8 cellular contexts compared by ENCODE assay signal in the genomic region with DNA sequence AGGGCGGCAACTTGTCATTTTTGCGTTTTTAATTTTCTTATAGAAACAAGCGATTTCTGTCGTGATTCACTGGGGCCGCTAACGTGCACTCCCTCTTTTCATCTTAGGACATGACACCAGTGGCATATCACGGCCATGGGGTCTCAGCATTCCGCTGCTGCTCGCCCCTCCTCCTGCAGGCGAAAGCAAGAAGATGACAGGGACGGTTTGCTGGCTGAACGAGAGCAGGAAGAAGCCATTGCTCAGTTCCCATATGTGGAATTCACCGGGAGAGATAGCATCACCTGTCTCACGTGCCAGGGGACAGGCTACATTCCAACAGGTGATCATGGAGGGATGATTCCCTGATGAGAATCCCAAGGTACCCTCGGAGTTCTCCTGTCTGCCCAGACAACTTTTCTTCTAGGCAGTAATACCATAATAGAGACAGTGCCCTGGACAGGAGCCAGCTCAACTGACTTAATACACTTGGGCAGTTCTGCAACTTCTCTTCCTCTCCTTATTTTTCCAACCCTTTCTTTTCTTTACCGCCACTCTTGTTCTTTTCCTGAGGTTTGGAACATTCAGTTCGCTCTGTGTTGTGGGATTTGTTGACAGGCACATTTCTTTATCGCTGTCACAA. TPM values are rescaled to one million over a fixed set of nuclear protein-coding genes. Genes with fewer than 3 reads are reported as not detected.
A peak's percentile ranks its signal among the peaks of the same experiment; 100 is the strongest.
DNase-seq lines count a peak whose midpoint lies in the region; ATAC-seq and TF ChIP-seq lines count a peak whose summit lies in the region.

No MANE protein-coding gene starts in this region.

- H3K4me3 Mint-ChIP-seq in naive thymus-derived CD8-positive, alpha-beta T cell = peak overlapping the region; percentile 93 to 100 (median 97)

- H3K36me3 ChIP-seq in effector memory CD4-positive, alpha-beta T cell (ENCODE audit: control insufficient read depth, insufficient read depth, low read length) = peaks cover 11% of the 10 kb centered on the region

- POLR2A ChIA-PET in RWPE1 (lab: Yijun Ruan, JAX; ENCODE audit: low non-redundant PET) = interaction anchor here (0.8 kb wide), 1 partner anchor 59 kb away, joined by 3 read pairs; a partner anchor contains a TSS
- POLR2A ChIA-PET in naive thymus-derived CD8-positive, alpha-beta T cell (lab: Charles Lee) = interaction anchor here (0.6 to 1.3 kb wide), 4 partner anchors 81 to 235 kb away, joined by 3 to 4 read pairs (median 3); no protein-coding TSS in a partner anchor

- peaks cover 4 to 37% (median 5%) of the 10 kb centered on the region in 3 donors for H3K36me3 Mint-ChIP-seq in naive thymus-derived CD8-positive, alpha-beta T cell

- TF ChIP-seq CTCF in RWPE1 (conservative IDR thresholded peaks at IDR 0.05; ENCODE audit: low read depth) = no peak

- H3K4me1 Mint-ChIP-seq in naive thymus-derived CD8-positive, alpha-beta T cell = peaks cover 15 to 39% (median 26%) of the 10 kb centered on the region in 4 donors

- peak overlapping the region; percentile 99 for H3K4me3 ChIP-seq in effector memory CD4-positive, alpha-beta T cell (ENCODE audit: insufficient read depth, low read depth, low read length, poor library complexity, severe bottlenecking)

- CTCF ChIA-PET in RWPE1 (lab: Yijun Ruan, JAX) = interaction anchor here (0.7 to 1.6 kb wide), 5 partner anchors 10 to 53 kb away, joined by 3 to 8 read pairs (median 5); no protein-coding TSS in a partner anchor

- no peaks in the 10 kb centered on the region for H3K9me3 ChIP-seq in effector memory CD4-positive, alpha-beta T cell (ENCODE audit: control insufficient read depth, low read length)

- peaks cover 3% of the 10 kb centered on the region for H3K4me1 ChIP-seq in effector memory CD4-positive, alpha-beta T cell (ENCODE audit: control insufficient read depth, insufficient read depth, low read length, poor library complexity, severe bottlenecking)

- DNase-seq in stimulated activated CD4-positive, alpha-beta T cell treated with anti-CD3 and anti-CD28 coated beads, Interleukin-12 subunit alpha, Interleukin-12 subunit beta, amount 100 ng/mL, for 4 hours = peak; percentile 7
- DNase-seq in stimulated activated CD4-positive, alpha-beta T cell treated with anti-CD3 and anti-CD28 coated beads, Interleukin-4, amount 100 ng/mL, for 4 hours = no peak
- DNase-seq in RWPE1 (ENCODE audit: low spot score) (no peak), SKM-1 (lab: John Stamatoyannopoulos, UW; ENCODE audit: unreplicated experiment) (no peak), HuH-7.5 (ENCODE audit: low spot score) (no peak)
- DNase-seq in effector memory CD4-positive, alpha-beta T cell = peak in 1 of 3 donors; percentile 5
- peak in 1 of 10 donors; percentile 21 for DNase-seq in naive thymus-derived CD8-positive, alpha-beta T cell

- peaks cover 3 to 17% (median 8%) of the 10 kb centered on the region in 5 donors for H3K27me3 Mint-ChIP-seq in naive thymus-derived CD8-positive, alpha-beta T cell

- H3K27ac Mint-ChIP-seq in naive thymus-derived CD8-positive, alpha-beta T cell = peak overlapping the region in 8 of 10 donors; percentile 52 to 97 (median 92)

- ATAC-seq in naive thymus-derived CD8-positive, alpha-beta T cell = peak in 1 of 2 donors; percentile 8
- no peak for ATAC-seq in GM21529 (IDR thresholded peaks at IDR 0.05; ENCODE audit: unreplicated experiment)

- H3K27me3 ChIP-seq in effector memory CD4-positive, alpha-beta T cell (replicated peaks; ENCODE audit: control insufficient read depth, insufficient read depth, low read length, poor library complexity, severe bottlenecking) = no peaks in the 10 kb centered on the region

- H3K9me3 Mint-ChIP-seq in naive thymus-derived CD8-positive, alpha-beta T cell = no peaks in the 10 kb centered on the region

- peak overlapping the region; percentile 47 for H3K27ac ChIP-seq in RWPE1
- H3K27ac ChIP-seq in effector memory CD4-positive, alpha-beta T cell (ENCODE audit: insufficient read depth, low read length, poor library complexity, severe bottlenecking) = peak overlapping the region; percentile 72

RNA-seq across cellular contexts. Expression of a gene that starts 0.8 kb away (rescaled TPM):
- 10 to 100 TPM; 31.4 to 35.9 TPM for total RNA-seq in naive thymus-derived CD8-positive, alpha-beta T cell
- 10 to 100 TPM; 37.0 to 52.8 (median 51.4) TPM for polyA plus RNA-seq in naive thymus-derived CD8-positive, alpha-beta T cell

RNA-seq across cellular contexts. Expression of a gene that starts 40.1 kb away (rescaled TPM):
- under 1 TPM in 1 of 2 experiments, not detected in 1; 0.52 TPM for total RNA-seq in naive thymus-derived CD8-positive, alpha-beta T cell
- not detected for polyA plus RNA-seq in naive thymus-derived CD8-positive, alpha-beta T cell

RNA-seq across cellular contexts. Expression of a gene that starts 59.4 kb away (rescaled TPM):
- under 1 TPM; 0.49 to 0.73 TPM for total RNA-seq in naive thymus-derived CD8-positive, alpha-beta T cell
- not detected for polyA plus RNA-seq in naive thymus-derived CD8-positive, alpha-beta T cell
